22 cellular contexts compared by ENCODE assay signal in genomic region chr13:40231311-40231710, GRCh38.
DNase-seq lines count a peak whose midpoint lies in the region; ATAC-seq and TF ChIP-seq lines count a peak whose summit lies in the region.
"Had no signal": no experiment of that assay in that cellular context is flagged by ENCODE, and none has a peak within 500 bp of the region (broad histone marks: within the 10 kb centered on the region; RNA-seq: fewer than 3 reads in every experiment).

No MANE protein-coding gene starts in this region.

- intact Hi-C loops in dorsolateral prefrontal cortex (cut with DNase I) = no loop called here

- H3K27ac ChIP-seq in SJCRH30 (peak overlapping the region; percentile 97), coronary artery (peak overlapping the region; percentile 12 to 18), tibial nerve (peak overlapping the region in 3 of 4 donors; percentile 9 to 92 (median 56)), dorsolateral prefrontal cortex (no peak overlapping the region)
- H3K27ac ChIP-seq: RWPE1 had no signal

- H3K27ac Mint-ChIP-seq in nephron = peak overlapping the region; percentile 34 to 90 (median 88)
- H3K27ac Mint-ChIP-seq: activated naive CD4-positive, alpha-beta T cell treated with anti-CD3 and anti-CD28 coated beads for 36 hours; activated T-cell treated with anti-CD3 and anti-CD28 coated beads, Interleukin-2, amount 50 U/mL, for 24 hours; IgD-negative memory B cell had no signal

- peak in 1 of 2 donors; percentile 56 for TF ChIP-seq EP300 in tibial nerve (IDR thresholded peaks at IDR 0.05)

- peaks cover 60% of the 10 kb centered on the region for H3K4me1 Mint-ChIP-seq in nephron
- H3K4me1 Mint-ChIP-seq: IgD-negative memory B cell had no signal

- H3K36me3 ChIP-seq in SJCRH30 = no peaks in the 10 kb centered on the region
- no peaks in the 10 kb centered on the region for H3K36me3 ChIP-seq in tibial nerve
- H3K36me3 ChIP-seq: ascending aorta, HAP-1, MG63 had no signal

- no peaks in the 10 kb centered on the region for H3K27me3 Mint-ChIP-seq in nephron (ENCODE audit: low read depth)
- H3K27me3 Mint-ChIP-seq: activated T-cell treated with anti-CD3 and anti-CD28 coated beads, Interleukin-2, amount 50 U/mL, for 24 hours; central memory CD8-positive, alpha-beta T cell; IgD-negative memory B cell; naive B cell had no signal

- H3K27me3 ChIP-seq in SJCRH30 (no peaks in the 10 kb centered on the region), tibial nerve (no peaks in the 10 kb centered on the region), dorsolateral prefrontal cortex (no peaks in the 10 kb centered on the region)
- H3K27me3 ChIP-seq: ascending aorta, MG63 had no signal

- H3K9me3 ChIP-seq in SJCRH30 (replicated peaks) (no peaks in the 10 kb centered on the region), tibial nerve (no peaks in the 10 kb centered on the region)
- H3K9me3 ChIP-seq: ascending aorta had no signal

- no peaks in the 10 kb centered on the region for H3K9me3 Mint-ChIP-seq in nephron
- H3K9me3 Mint-ChIP-seq: activated naive CD4-positive, alpha-beta T cell treated with anti-CD3 and anti-CD28 coated beads for 36 hours; central memory CD8-positive, alpha-beta T cell; IgD-negative memory B cell; naive B cell had no signal

- 46 to 52% methylated on average over 2 of the region's 2 CpGs for WGBS in tibial nerve, 2 donors

- H3K36me3 Mint-ChIP-seq in nephron (ENCODE audit: low read depth) = no peaks in the 10 kb centered on the region
- H3K36me3 Mint-ChIP-seq: naive B cell had no signal

- peak in 1 of 2 experiments; percentile 46 for DNase-seq in SJCRH30
- no peak for DNase-seq in coronary artery (ENCODE audit: low spot score)
- DNase-seq in tibial nerve (ENCODE audit: low spot score in 2 of 2) = peak in 1 of 2 donors; percentile 59
- DNase-seq in NOMO-1 (lab: John Stamatoyannopoulos, UW; ENCODE audit: unreplicated experiment in 2 of 2) = no peak
- no peak for DNase-seq in dorsolateral prefrontal cortex
- DNase-seq: activated T-cell treated with anti-CD3 and anti-CD28 coated beads, Interleukin-2, amount 50 U/mL, for 24 hours; erythroblast; GF-D8; naive B cell; NCI-H1417 treated with DMSO at 0.1 percent for 48 hours; NCI-H526; occipital lobe had no signal

- peak overlapping the region in 1 of 3 experiments; percentile 15 for H3K4me3 Mint-ChIP-seq in nephron
- H3K4me3 Mint-ChIP-seq: activated naive CD4-positive, alpha-beta T cell treated with anti-CD3 and anti-CD28 coated beads for 36 hours; activated T-cell treated with anti-CD3 and anti-CD28 coated beads, Interleukin-2, amount 50 U/mL, for 24 hours; central memory CD8-positive, alpha-beta T cell; IgD-negative memory B cell; naive B cell had no signal

- H3K4me1 ChIP-seq in SJCRH30 = peaks cover 61% of the 10 kb centered on the region
- peaks cover 0 to 32% (median 7%) of the 10 kb centered on the region in 4 donors for H3K4me1 ChIP-seq in tibial nerve

- ATAC-seq in HG03159 (IDR thresholded peaks at IDR 0.05; ENCODE audit: unreplicated experiment) = no peak

- TF ChIP-seq POLR2A in tibial nerve (IDR thresholded peaks at IDR 0.05) = no peak

- TF ChIP-seq CTCF in coronary artery (IDR thresholded peaks at IDR 0.05) = no peak
- no peak for TF ChIP-seq CTCF in nephron (IDR thresholded peaks at IDR 0.05; ENCODE audit: unreplicated experiment in 3 of 3)
- no peak for TF ChIP-seq CTCF in tibial nerve (IDR thresholded peaks at IDR 0.05)
- no peak for TF ChIP-seq CTCF in dorsolateral prefrontal cortex (IDR thresholded peaks at IDR 0.05 in 54 of 56, conservative IDR thresholded peaks at IDR 0.05 in 2 of 56; ENCODE audit: low read depth in 1 of 56, partially characterized antibody in 56 of 56)

- H3K4me3 ChIP-seq in SJCRH30 (no peak overlapping the region), coronary artery (no peak overlapping the region), tibial nerve (no peak overlapping the region), dorsolateral prefrontal cortex (no peak overlapping the region)
- H3K4me3 ChIP-seq: ascending aorta, HAP-1, lung, MG63 had no signal

Comparison
In these comparisons a context has a peak if more than half of its experiments do, and no peak if none do; other contexts are left out.
1. H3K27ac ChIP-seq: peak in SJCRH30 (single experiment), coronary artery (2 of 2) and tibial nerve (3 of 4); none in dorsolateral prefrontal cortex (0 of 59).